10 cellular contexts compared by ENCODE assay signal in genomic region chr19:53652476-53652875, GRCh38. TPM values are rescaled to one million over a fixed set of nuclear protein-coding genes. Genes with fewer than 3 reads are reported as not detected.
"Had no signal": no experiment of that assay in that cellular context is flagged by ENCODE, and none has a peak within 500 bp of the region (broad histone marks: within the 10 kb centered on the region; RNA-seq: fewer than 3 reads in every experiment).

No MANE protein-coding gene starts in this region.

- H3K27ac ChIP-seq: GM23248 had no signal

- H3K27ac Mint-ChIP-seq: H9, HFFc6 had no signal

- ATAC-seq: HCT116 had no signal

- H3K4me3 Mint-ChIP-seq: H9, HFFc6 had no signal

- H3K4me1 ChIP-seq: HAP-1 had no signal

- H3K4me3 ChIP-seq: GM23248, HAP-1 had no signal

- H3K36me3 ChIP-seq: HAP-1 had no signal

- H2AFZ ChIP-seq: GM23248 had no signal

- DNase-seq: GM23248, GOT3, H7, H9, HCEC 1CT, HFFc6 had no signal

- H3K9ac ChIP-seq: GM23248 had no signal

RNA-seq across cellular contexts. Expression of gene DPRX, which starts 20.7 kb away (rescaled TPM):
- total RNA-seq: GM23248, H1, H4, H9, HFFc6 had no signal
- polyA plus RNA-seq: GM23248, H1 had no signal
